In genomic region chr16:65154321-65154720, GRCh38 we compare ENCODE assay signal across 24 cellular contexts. TPM values are rescaled to one million over a fixed set of nuclear protein-coding genes. Genes with fewer than 3 reads are reported as not detected.
DNase-seq lines count a peak whose midpoint lies in the region; ATAC-seq, FAIRE-seq and TF ChIP-seq lines count a peak whose summit lies in the region.
"Had no signal": no experiment of that assay in that cellular context is flagged by ENCODE, and none has a peak within 500 bp of the region (broad histone marks: within the 10 kb centered on the region; RNA-seq: fewer than 3 reads in every experiment).

No MANE protein-coding gene starts in this region.

- H3K56ac ChIP-seq in H1 (replicated peaks; ENCODE audit: insufficient read length, low read depth, low read length), result no peak overlapping the region

- TF ChIP-seq RAD21 in H1 (IDR thresholded peaks at IDR 0.05 in 1 of 2, conservative IDR thresholded peaks at IDR 0.05 in 1 of 2; ENCODE audit: low read depth in 2 of 2, low read length in 2 of 2), result 0 out of 4 replicates have a peak, but pooled peaks of 1 of the 2 experiments have one; percentile 0

- intact Hi-C loops in activated naive CD4-positive, alpha-beta T cell treated with anti-CD3 and anti-CD28 coated beads for 36 hours (cut with micrococcal nuclease), result no loop called here
- intact Hi-C loops in ovary (cut with DNase I), result no loop called here

- H2BK20ac ChIP-seq in H1 (ENCODE audit: low read length), result no peak overlapping the region

- no peaks in the 10 kb centered on the region; the same call in 1 of the 2 replicates for H3K23me2 ChIP-seq in H1 (ENCODE audit: low read depth, low read length)

- H3K14ac ChIP-seq in H1 (ENCODE audit: insufficient read length), result no peak overlapping the region

- H2BK15ac ChIP-seq in H1 (ENCODE audit: low read length), result no peak overlapping the region

- H3K4me3 Mint-ChIP-seq in activated naive CD4-positive, alpha-beta T cell treated with anti-CD3 and anti-CD28 coated beads for 36 hours, result no peak overlapping the region
- H3K4me3 Mint-ChIP-seq: activated CD4-positive, alpha-beta T cell treated with anti-CD3 and anti-CD28 coated beads for 36 hours; activated naive CD4-positive, alpha-beta T cell treated with anti-CD3 and anti-CD28 coated beads, Interleukin-2, amount 50 U/mL, for 24 hours; CD4-positive, alpha-beta memory T cell; stimulated activated memory B cell treated with anti-CD40 and anti-IgM and Interleukin-4, amounts not matched to agents 10 μg/mL and 1 μg/mL and 100 μg/mL, for 72 hours had no signal

- H2AFZ ChIP-seq in H1 (ENCODE audit: low read length), result no peak overlapping the region

- H3K79me1 ChIP-seq in H1 (ENCODE audit: low read depth, low read length), result no peaks in the 10 kb centered on the region

- H3K27ac ChIP-seq in H1 (ENCODE audit: low read depth, low read length), result no peak overlapping the region
- no peak overlapping the region for H3K27ac ChIP-seq in ovary
- H3K27ac ChIP-seq: heart left ventricle, testis had no signal

- H3K27me3 ChIP-seq in H1 (replicated peaks in 1 of 4; ENCODE audit: control insufficient read depth in 3 of 4, extremely low read depth in 1 of 4, insufficient read depth in 3 of 4, low read length in 3 of 4) (no peaks in the 10 kb centered on the region), kidney epithelial cell (ENCODE audit: control insufficient read depth, insufficient read depth, low read length) (no peaks in the 10 kb centered on the region), ovary (no peaks in the 10 kb centered on the region)
- H3K27me3 ChIP-seq: heart left ventricle, testis had no signal

- CTCF ChIA-PET in H1 (lab: Charles Lee; ENCODE audit: partially characterized antibody), result no interaction called here
- CTCF ChIA-PET in activated naive CD4-positive, alpha-beta T cell treated with anti-CD3 and anti-CD28 coated beads for 36 hours (lab: Charles Lee), result no interaction called here

- H3K4me1 ChIP-seq in H1 (replicated peaks in 1 of 4; ENCODE audit: control insufficient read depth in 3 of 4, insufficient read depth in 4 of 4, low read length in 3 of 4) (peaks cover 0 to 3% (median 0%) of the 10 kb centered on the region in 4 experiments; a peak in 1 of 7 replicates), ovary (ENCODE audit: insufficient read depth) (no peaks in the 10 kb centered on the region)
- H3K4me1 ChIP-seq: heart left ventricle, testis had no signal

- H3K9me3 Mint-ChIP-seq in activated naive CD4-positive, alpha-beta T cell treated with anti-CD3 and anti-CD28 coated beads for 36 hours, result peaks cover 9% of the 10 kb centered on the region

- DNase-seq in AG08395 (ENCODE audit: low spot score) (peak; percentile 4), HK-2 (ENCODE audit: unreplicated experiment) (peak; percentile 5), H1 (ENCODE audit: low read depth in 1 of 2, low spot score in 2 of 2) (peak in 1 of 2 experiments; percentile 59), kidney epithelial cell (ENCODE audit: low read depth) (peak; percentile 56), ovary (no peak)
- no peak for DNase-seq in stimulated activated CD4-positive, alpha-beta T cell treated with anti-CD3 and anti-CD28 coated beads, Interleukin-4, amount 100 ng/mL, for 1 hour
- no peak for DNase-seq in activated naive CD4-positive, alpha-beta T cell treated with anti-CD3 and anti-CD28 coated beads for 36 hours
- DNase-seq: activated CD4-positive, alpha-beta T cell treated with anti-CD3 and anti-CD28 coated beads for 36 hours; CD4-positive, alpha-beta memory T cell; DMS153; effector memory CD4-positive, alpha-beta T cell; GOT3; heart left ventricle; NCI-H1092; NCI-H524; testis had no signal

- no peaks in the 10 kb centered on the region for H3K4me1 Mint-ChIP-seq in activated naive CD4-positive, alpha-beta T cell treated with anti-CD3 and anti-CD28 coated beads for 36 hours (ENCODE audit: low read depth)
- H3K4me1 Mint-ChIP-seq: activated CD4-positive, alpha-beta T cell treated with anti-CD3 and anti-CD28 coated beads for 36 hours; activated naive CD4-positive, alpha-beta T cell treated with anti-CD3 and anti-CD28 coated beads, Interleukin-2, amount 50 U/mL, for 24 hours; CD4-positive, alpha-beta memory T cell; stimulated activated memory B cell treated with anti-CD40 and anti-IgM and Interleukin-4, amounts not matched to agents 10 μg/mL and 1 μg/mL and 100 μg/mL, for 72 hours had no signal

- no peaks in the 10 kb centered on the region for H3K27me3 Mint-ChIP-seq in activated naive CD4-positive, alpha-beta T cell treated with anti-CD3 and anti-CD28 coated beads for 36 hours (ENCODE audit: low read depth)
- H3K27me3 Mint-ChIP-seq: activated CD4-positive, alpha-beta T cell treated with anti-CD3 and anti-CD28 coated beads for 36 hours; activated naive CD4-positive, alpha-beta T cell treated with anti-CD3 and anti-CD28 coated beads, Interleukin-2, amount 50 U/mL, for 24 hours; CD4-positive, alpha-beta memory T cell; progenitor cell of endocrine pancreas; stimulated activated memory B cell treated with anti-CD40 and anti-IgM and Interleukin-4, amounts not matched to agents 10 μg/mL and 1 μg/mL and 100 μg/mL, for 72 hours had no signal

- POLR2A ChIA-PET in H1 (lab: Charles Lee; ENCODE audit: partially characterized antibody), result interaction anchor here (0.7 kb wide), 1 partner anchor 68 kb away, joined by 4 read pairs; no protein-coding TSS in a partner anchor

- no peak overlapping the region for H3K27ac Mint-ChIP-seq in activated naive CD4-positive, alpha-beta T cell treated with anti-CD3 and anti-CD28 coated beads for 36 hours
- H3K27ac Mint-ChIP-seq: activated CD4-positive, alpha-beta T cell treated with anti-CD3 and anti-CD28 coated beads for 36 hours; activated naive CD4-positive, alpha-beta T cell treated with anti-CD3 and anti-CD28 coated beads, Interleukin-2, amount 50 U/mL, for 24 hours; CD4-positive, alpha-beta memory T cell; progenitor cell of endocrine pancreas; stimulated activated memory B cell treated with anti-CD40 and anti-IgM and Interleukin-4, amounts not matched to agents 10 μg/mL and 1 μg/mL and 100 μg/mL, for 72 hours had no signal

- no peak for ATAC-seq in esophagus mucosa
- ATAC-seq: activated CD4-positive, alpha-beta T cell treated with anti-CD3 and anti-CD28 coated beads for 36 hours; heart left ventricle; stimulated activated memory B cell treated with anti-CD40 and anti-IgM and Interleukin-4, amounts not matched to agents 10 μg/mL and 1 μg/mL and 100 μg/mL, for 72 hours had no signal

- H2AK5ac ChIP-seq in H1 (ENCODE audit: low read depth, low read length), result no peak overlapping the region

- H4K91ac ChIP-seq in H1 (replicated peaks; ENCODE audit: insufficient read length, low read length), result no peak overlapping the region

- H3K36me3 ChIP-seq in H1 (ENCODE audit: control insufficient read depth in 2 of 4, insufficient read depth in 4 of 4, low read length in 3 of 4) (no peaks in the 10 kb centered on the region), kidney epithelial cell (ENCODE audit: control insufficient read depth, insufficient read depth, low read length) (no peaks in the 10 kb centered on the region), ovary (no peaks in the 10 kb centered on the region)
- H3K36me3 ChIP-seq: heart left ventricle had no signal

- H2BK12ac ChIP-seq in H1 (ENCODE audit: low read depth, low read length), result no peak overlapping the region

- H3K4me2 ChIP-seq in H1 (ENCODE audit: insufficient read depth in 1 of 2, low read depth in 2 of 2, low read length in 2 of 2), result no peak overlapping the region

- FAIRE-seq in H1 (lab: Jason Lieb, UNC), result peak; percentile 48
- FAIRE-seq: GM12892, HTR-8/SVneo, keratinocyte had no signal

- H4K5ac ChIP-seq in H1 (ENCODE audit: insufficient read length, low read depth, low read length), result no peak overlapping the region

- H3K9me3 ChIP-seq in H1 (ENCODE audit: insufficient read depth in 2 of 2, low read depth in 1 of 2, low read length in 1 of 2), result no peaks in the 10 kb centered on the region
- H3K9me3 ChIP-seq in ovary, result no peaks in the 10 kb centered on the region
- H3K9me3 ChIP-seq: heart left ventricle, testis had no signal

- no peaks in the 10 kb centered on the region for H3K79me2 ChIP-seq in H1 (ENCODE audit: control insufficient read depth in 1 of 2, insufficient read depth in 2 of 2, low read length in 2 of 2)

- WGBS in H1 (ENCODE audit: extremely low coverage in 1 of 2, insufficient coverage in 1 of 2, insufficient read length in 1 of 2, insufficient replicate concordance in 2 of 2, low coverage in 1 of 2, low lambda C conversion rate in 2 of 2, missing lambda C conversion rate in 1 of 2), 2 experiments, result 40% methylated on average over 3 of the region's 3 CpGs; no CpG with 5 or more reads in 1 of the 2 experiments
- WGBS in ovary, 3 donors, result 82 to 90% (median 83%) methylated on average over 3 of the region's 3 CpGs

- H3K9ac ChIP-seq in H1 (replicated peaks in 1 of 4; ENCODE audit: extremely low read depth in 1 of 4, low read depth in 3 of 4, low read length in 3 of 4), result no peak overlapping the region

- no peak overlapping the region for H3K18ac ChIP-seq in H1 (ENCODE audit: extremely low read depth, low read length)

- TF ChIP-seq CTCF in H1 (IDR thresholded peaks at IDR 0.05; ENCODE audit: control extremely low read depth in 1 of 3, insufficient read depth in 1 of 3, low read depth in 1 of 3, low read length in 3 of 3) (no peak), kidney epithelial cell (IDR thresholded peaks at IDR 0.05; ENCODE audit: insufficient read depth, low read length, poor library complexity, severe bottlenecking) (no peak), ovary (IDR thresholded peaks at IDR 0.05) (no peak)

- no peak overlapping the region for H3K4me3 ChIP-seq in H1 (ENCODE audit: extremely low read depth in 1 of 4, insufficient read depth in 2 of 4, low read depth in 3 of 4, low read length in 4 of 4)
- H3K4me3 ChIP-seq in kidney epithelial cell (ENCODE audit: low read depth, low read length), result no peak overlapping the region
- H3K4me3 ChIP-seq in ovary, result no peak overlapping the region
- H3K4me3 ChIP-seq: heart left ventricle, testis had no signal

- TF ChIP-seq POLR2A in H1 (IDR thresholded peaks at IDR 0.05; ENCODE audit: control extremely low read depth in 1 of 2, low read depth in 2 of 2, low read length in 2 of 2), result no peak
- no peak for TF ChIP-seq POLR2A in ovary (IDR thresholded peaks at IDR 0.05)

- no peak overlapping the region for H4K8ac ChIP-seq in H1 (ENCODE audit: extremely low read depth, insufficient read depth, low read length)

- H2BK120ac ChIP-seq in H1 (replicated peaks; ENCODE audit: low read depth, low read length), result no peak overlapping the region

- H3K36me3 Mint-ChIP-seq in activated naive CD4-positive, alpha-beta T cell treated with anti-CD3 and anti-CD28 coated beads for 36 hours (ENCODE audit: low read depth), result no peaks in the 10 kb centered on the region
- H3K36me3 Mint-ChIP-seq: activated naive CD4-positive, alpha-beta T cell treated with anti-CD3 and anti-CD28 coated beads, Interleukin-2, amount 50 U/mL, for 24 hours; CD4-positive, alpha-beta memory T cell; stimulated activated memory B cell treated with anti-CD40 and anti-IgM and Interleukin-4, amounts not matched to agents 10 μg/mL and 1 μg/mL and 100 μg/mL, for 72 hours had no signal

- no peak overlapping the region for H2BK5ac ChIP-seq in H1 (ENCODE audit: low read depth, low read length)

- no peak overlapping the region for H3K4ac ChIP-seq in H1 (replicated peaks; ENCODE audit: insufficient read length, low read depth, low read length)

- no peaks in the 10 kb centered on the region for H4K20me1 ChIP-seq in H1 (replicated peaks in 1 of 2; ENCODE audit: control insufficient read depth in 1 of 2, insufficient read depth in 2 of 2, low read length in 2 of 2)

- TF ChIP-seq EP300 in H1 (IDR thresholded peaks at IDR 0.05; ENCODE audit: borderline replicate concordance in 1 of 2, low read depth in 2 of 2, low read length in 2 of 2), result no peak
- no peak for TF ChIP-seq EP300 in ovary (IDR thresholded peaks at IDR 0.05)

- no peak overlapping the region for H3K23ac ChIP-seq in H1 (ENCODE audit: insufficient read length)

RNA-seq across cellular contexts. Expression of gene CDH11, which starts 32.5 kb away (rescaled TPM):
- 8.4 and 8.7 TPM in 2 replicates for total RNA-seq in H1 (2021; fragmentation: NEBNext Ultra II Directional; extraction: Animal tissue kit (Norgen Biotek cat#: 25700))
- 3.3 and 6.7 TPM in 2 replicates for polyA plus RNA-seq in H1 (2011; rRNA removed)
- 5.5 TPM for polyA plus RNA-seq in H1 (2011; cell fraction: cytosol; rRNA removed)
- polyA plus RNA-seq in H1 (2011; cell fraction: nucleus; rRNA removed), result 8.1 TPM
- polyA plus RNA-seq in H1 (2012, experiment 1 of 2), result 4.9 to 7.7 TPM (median 6.0 TPM) in 4 replicates
- 0.62 TPM for polyA plus RNA-seq in H1 (2012, experiment 2 of 2)
- 2.3 TPM for polyA plus RNA-seq in H1 (2013, experiment 1 of 2)
- 2.3 TPM for polyA plus RNA-seq in H1 (2013, experiment 2 of 2)
- polyA minus RNA-seq in H1 (2011; rRNA and poly(A)+ RNA removed), result 12.9 and 16.7 TPM in 2 replicates
- polyA minus RNA-seq in H1 (2011; cell fraction: cytosol; rRNA and poly(A)+ RNA removed), result 15.4 TPM
- 16.4 TPM for polyA minus RNA-seq in H1 (2011; cell fraction: nucleus; rRNA and poly(A)+ RNA removed)
- 114 and 135 TPM in 2 replicates for total RNA-seq in kidney epithelial cell
- not detected for total RNA-seq in activated naive CD4-positive, alpha-beta T cell treated with anti-CD3 and anti-CD28 coated beads for 36 hours
- 100 to 1,000 TPM; 158 to 858 (median 500) TPM for total RNA-seq in ovary
- polyA plus RNA-seq in ovary, result 100 to 1,000 TPM; 118 to 153 TPM
- total RNA-seq in esophagus mucosa, result 3.8 TPM
- total RNA-seq: activated CD4-positive, alpha-beta T cell treated with anti-CD3 and anti-CD28 coated beads for 36 hours; activated CD8-positive, alpha-beta memory T cell treated with anti-CD3 and anti-CD28 coated beads for 36 hours; CD4-positive, alpha-beta memory T cell had no signal
- polyA plus RNA-seq: CD4-positive, alpha-beta memory T cell had no signal

Comparison
In these comparisons a context has a peak if more than half of its experiments do, and no peak if none do; other contexts are left out.
1. DNase-seq: peak in AG08395 (single experiment), HK-2 (single experiment) and kidney epithelial cell (single experiment); none in stimulated activated CD4-positive, alpha-beta T cell treated with anti-CD3 and anti-CD28 coated beads, Interleukin-4, amount 100 ng/mL, for 1 hour (single experiment), activated naive CD4-positive, alpha-beta T cell treated with anti-CD3 and anti-CD28 coated beads for 36 hours (single experiment) and ovary (0 of 5).
2. RNA of gene CDH11, which starts 32.5 kb away (total RNA-seq): 158 to 858 TPM in ovary and 114 to 135 TPM in kidney epithelial cell; 8.4 to 8.7 TPM in H1, 3.8 TPM in esophagus mucosa (single experiment) and not detected in activated naive CD4-positive, alpha-beta T cell treated with anti-CD3 and anti-CD28 coated beads for 36 hours; every median in the first group is over 10 times any median in the second.